In genomic region chr19:1748115-1748702, GRCh38 we compare ENCODE assay signal across 9 cellular contexts. TPM values are rescaled to one million over a fixed set of nuclear protein-coding genes. Genes with fewer than 3 reads are reported as not detected.
DNase-seq lines count a peak whose midpoint lies in the region; ATAC-seq and TF ChIP-seq lines count a peak whose summit lies in the region.
"Had no signal": no experiment of that assay in that cellular context is flagged by ENCODE, and none has a peak within 500 bp of the region (broad histone marks: within the 10 kb centered on the region; RNA-seq: fewer than 3 reads in every experiment).

No MANE protein-coding gene starts in this region.

- peaks cover 12% of the 10 kb centered on the region for H3K4me1 Mint-ChIP-seq in dendritic cell treated with granulocyte-macrophage colony-stimulating factor and Interleukin-4, amounts not matched to agents 40 ng/mL and 50 ng/mL, for 4 days (ENCODE audit: low read depth)
- peaks cover 0 to 19% of the 10 kb centered on the region in 2 donors for H3K4me1 Mint-ChIP-seq in natural killer cell

- peaks cover 11% of the 10 kb centered on the region; the same call in 1 of the 2 replicates for H3K4me1 ChIP-seq in HUES64 (ENCODE audit: insufficient read depth, low read length)
- peaks cover 23% of the 10 kb centered on the region for H3K4me1 ChIP-seq in lower lobe of right lung

- 1% methylated on average over 48 of the region's 48 CpGs for WGBS in HUES64

- H3K36me3 Mint-ChIP-seq in dendritic cell treated with granulocyte-macrophage colony-stimulating factor and Interleukin-4, amounts not matched to agents 40 ng/mL and 50 ng/mL, for 4 days (ENCODE audit: low read depth) = no peaks in the 10 kb centered on the region
- no peaks in the 10 kb centered on the region for H3K36me3 Mint-ChIP-seq in natural killer cell

- H3K9me3 ChIP-seq in HUES64 (ENCODE audit: insufficient read depth, low read depth, low read length) (no peaks in the 10 kb centered on the region), lower lobe of right lung (no peaks in the 10 kb centered on the region)
- H3K9me3 ChIP-seq: SJSA1 had no signal

- H3K36me3 ChIP-seq in HUES64 (ENCODE audit: insufficient read depth, low read length) (no peaks in the 10 kb centered on the region), lower lobe of right lung (no peaks in the 10 kb centered on the region)
- H3K36me3 ChIP-seq: SJSA1 had no signal

- ATAC-seq in natural killer cell (peak in 2 of 3 donors; percentile 43 to 44), GM19452 (IDR thresholded peaks at IDR 0.05; ENCODE audit: unreplicated experiment) (no peak), lower lobe of right lung (no peak)

- intact Hi-C loops in dendritic cell treated with granulocyte-macrophage colony-stimulating factor and Interleukin-4, amounts not matched to agents 40 ng/mL and 50 ng/mL, for 4 days (cut with micrococcal nuclease) = no loop called here
- intact Hi-C loops in natural killer cell (cut with micrococcal nuclease) = no loop called here
- intact Hi-C loops in lower lobe of right lung (cut with DNase I) = no loop called here

- H3K27me3 ChIP-seq in HUES64 (ENCODE audit: insufficient read depth, low read length) = peaks cover 90% of the 10 kb centered on the region
- peaks cover 90% of the 10 kb centered on the region for H3K27me3 ChIP-seq in lower lobe of right lung (ENCODE audit: low read depth)

- H3K27me3 Mint-ChIP-seq in dendritic cell treated with granulocyte-macrophage colony-stimulating factor and Interleukin-4, amounts not matched to agents 40 ng/mL and 50 ng/mL, for 4 days = peaks cover 92% of the 10 kb centered on the region
- H3K27me3 Mint-ChIP-seq in natural killer cell (ENCODE audit: low read depth in 2 of 2) = peaks cover 6 to 36% of the 10 kb centered on the region in 2 donors

- H3K4me3 Mint-ChIP-seq in dendritic cell treated with granulocyte-macrophage colony-stimulating factor and Interleukin-4, amounts not matched to agents 40 ng/mL and 50 ng/mL, for 4 days = peak overlapping the region; percentile 34
- peak overlapping the region; percentile 47 for H3K4me3 Mint-ChIP-seq in natural killer cell

- no peak overlapping the region for H3K27ac Mint-ChIP-seq in dendritic cell treated with granulocyte-macrophage colony-stimulating factor and Interleukin-4, amounts not matched to agents 40 ng/mL and 50 ng/mL, for 4 days
- peak overlapping the region in 1 of 2 donors; percentile 33 for H3K27ac Mint-ChIP-seq in natural killer cell

- DNase-seq in natural killer cell (no peak), NCI-H446 treated with DMSO at 0.1 percent for 48 hours (lab: John Stamatoyannopoulos, UW) (no peak), lower lobe of right lung (no peak), pons (ENCODE audit: low spot score) (no peak)

- H3K4me3 ChIP-seq in GM12875 (ENCODE audit: low read depth, low read length) (peak overlapping the region; percentile 15), HUES64 (ENCODE audit: low read length) (peak overlapping the region; percentile 45), lower lobe of right lung (no peak overlapping the region)
- H3K4me3 ChIP-seq: SJSA1 had no signal

- H3K27ac ChIP-seq in HUES64 (ENCODE audit: low read depth, low read length) (no peak overlapping the region), lower lobe of right lung (no peak overlapping the region)
- H3K27ac ChIP-seq: SJSA1 had no signal

- no peak for TF ChIP-seq CTCF in GM12875 (IDR thresholded peaks at IDR 0.05; ENCODE audit: borderline replicate concordance, insufficient read depth, low read depth, low read length)
- no peak for TF ChIP-seq CTCF in natural killer cell (IDR thresholded peaks at IDR 0.05)
- no peak for TF ChIP-seq CTCF in lower lobe of right lung (IDR thresholded peaks at IDR 0.05)

- H3K9ac ChIP-seq in HUES64 (ENCODE audit: low read depth, low read length) = no peak overlapping the region; the same call in 1 of the 2 replicates

- no peaks in the 10 kb centered on the region for H3K9me3 Mint-ChIP-seq in dendritic cell treated with granulocyte-macrophage colony-stimulating factor and Interleukin-4, amounts not matched to agents 40 ng/mL and 50 ng/mL, for 4 days
- no peaks in the 10 kb centered on the region for H3K9me3 Mint-ChIP-seq in natural killer cell

RNA-seq across cellular contexts. Expression of gene ONECUT3, which starts 5.1 kb away (rescaled TPM):
- 0.05 TPM for polyA plus RNA-seq in HUES64 (2013, experiment 1 of 2)
- 0.13 TPM for polyA plus RNA-seq in HUES64 (2013, experiment 2 of 2)
- total RNA-seq in natural killer cell = not detected
- not detected for total RNA-seq in lower lobe of right lung
- total RNA-seq: SJSA1 had no signal

Comparison
In these comparisons a context has a peak if more than half of its experiments do, and no peak if none do; other contexts are left out.
1. ATAC-seq: peak in natural killer cell (2 of 3); none in GM19452 (single experiment) and lower lobe of right lung (0 of 2).